8 cellular contexts compared by ENCODE assay signal in genomic region chr1:93715529-93716126, GRCh38. TPM values are rescaled to one million over a fixed set of nuclear protein-coding genes. Genes with fewer than 3 reads are reported as not detected.
DNase-seq lines count a peak whose midpoint lies in the region; ATAC-seq and TF ChIP-seq lines count a peak whose summit lies in the region.

No MANE protein-coding gene starts in this region.

- H3K79me2 ChIP-seq in OCI-LY7 (ENCODE audit: insufficient read depth, low read depth, low read length), result no peaks in the 10 kb centered on the region

- H3K27ac ChIP-seq in OCI-LY7 (ENCODE audit: low read depth, low read length, poor library complexity, severe bottlenecking), result peak overlapping the region; percentile 77
- H3K27ac ChIP-seq in right atrium auricular region, result peak overlapping the region; percentile 31 to 47
- no peak overlapping the region for H3K27ac ChIP-seq in SJCRH30

- H3K4me1 ChIP-seq in OCI-LY7 (ENCODE audit: insufficient read depth, low read length, poor library complexity, severe bottlenecking), result peaks cover 62% of the 10 kb centered on the region
- H3K4me1 ChIP-seq in right atrium auricular region, result peaks cover 0 to 17% of the 10 kb centered on the region in 2 donors
- H3K4me1 ChIP-seq in SJCRH30, result peaks cover 20% of the 10 kb centered on the region

- H3K9me2 ChIP-seq in OCI-LY7 (ENCODE audit: insufficient read depth, low read length), result no peaks in the 10 kb centered on the region

- H3K36me3 ChIP-seq in OCI-LY7 (ENCODE audit: insufficient read depth, low read length) (no peaks in the 10 kb centered on the region), right atrium auricular region (no peaks in the 10 kb centered on the region), SJCRH30 (no peaks in the 10 kb centered on the region)

- H3K27me3 ChIP-seq in right atrium auricular region, result no peaks in the 10 kb centered on the region
- H3K27me3 ChIP-seq in SJCRH30, result no peaks in the 10 kb centered on the region

- ATAC-seq in HG03039 (IDR thresholded peaks at IDR 0.05; ENCODE audit: unreplicated experiment), result peak; percentile 31

- peak overlapping the region; percentile 73 for H3K4me2 ChIP-seq in OCI-LY7 (ENCODE audit: low read length)

- DNase-seq in NCI-H748 (lab: John Stamatoyannopoulos, UW; ENCODE audit: unreplicated experiment) (peak; percentile 27), NCI-H748 treated with DMSO at 0.1 percent for 48 hours (lab: John Stamatoyannopoulos, UW) (no peak), OCI-LY7 (ENCODE audit: low spot score) (peak; percentile 78), right atrium auricular region (ENCODE audit: low spot score) (no peak), SJCRH30 (no peak), foreskin fibroblast (no peak), ureter (ENCODE audit: low spot score) (no peak)

- H3K9me3 ChIP-seq in OCI-LY7 (ENCODE audit: low read length) (no peaks in the 10 kb centered on the region), right atrium auricular region (no peaks in the 10 kb centered on the region), SJCRH30 (replicated peaks) (no peaks in the 10 kb centered on the region; the same call in 1 of the 2 replicates)

- H4K20me1 ChIP-seq in OCI-LY7 (ENCODE audit: insufficient read depth, low read length), result no peaks in the 10 kb centered on the region

- H3K4me3 ChIP-seq in OCI-LY7 (ENCODE audit: low read depth, low read length, poor library complexity, severe bottlenecking) (peak overlapping the region; percentile 37), right atrium auricular region (no peak overlapping the region), SJCRH30 (no peak overlapping the region), foreskin fibroblast (ENCODE audit: low read depth in 1 of 2, low read length in 2 of 2) (no peak overlapping the region)

- POLR2A ChIA-PET in OCI-LY7 (lab: Charles Lee), result interaction anchor here (0.6 to 25.4 kb wide), 16 partner anchors 10 to 370 kb away, joined by 3 to 497 read pairs (median 4); partner anchors contain the start of genes BCAR3 and DR1

- intact Hi-C loops in OCI-LY7 (cut with micrococcal nuclease; ENCODE audit: unreplicated experiment), result loop anchor here (5.0 kb wide), 1 partner anchor 33 kb away; the partner anchor contains the start of gene BCAR3

- H2AFZ ChIP-seq in OCI-LY7 (ENCODE audit: low read length), result peak overlapping the region; percentile 87

- BruUV-seq in OCI-LY7 (replicated peaks; lab: Mats Ljungman, UMichigan), result no TSS peak

- TF ChIP-seq CTCF in OCI-LY7 (conservative IDR thresholded peaks at IDR 0.05; ENCODE audit: low read length) (no peak), right atrium auricular region (IDR thresholded peaks at IDR 0.05) (no peak), foreskin fibroblast (IDR thresholded peaks at IDR 0.05; ENCODE audit: low read depth, low read length) (no peak)

- CTCF ChIA-PET in OCI-LY7 (lab: Charles Lee; ENCODE audit: unreplicated experiment), result interaction anchor here (0.7 to 2.5 kb wide), 5 partner anchors 10 to 35 kb away, joined by 3 to 14 read pairs (median 4); no protein-coding TSS in a partner anchor

RNA-seq across cellular contexts. Expression of gene BCAR3, which starts 34.0 kb away (rescaled TPM):
- total RNA-seq in OCI-LY7 (2014; rRNA removed; shearing (Covaris generic)), result 12.0 and 16.3 TPM in 2 replicates
- 18.8 and 24.2 TPM in 2 replicates for total RNA-seq in OCI-LY7 (2022)
- 10 to 100 TPM; 12.7 to 19.3 TPM for total RNA-seq in right atrium auricular region
- 30.0 and 30.8 TPM in 2 replicates for total RNA-seq in SJCRH30 (2014; rRNA removed; shearing (Covaris generic))
- total RNA-seq in ureter, result 26.7 TPM

Comparison
In these comparisons a context has a peak if more than half of its experiments do, and no peak if none do; other contexts are left out.
1. DNase-seq: peak in NCI-H748 (single experiment) and OCI-LY7 (single experiment); none in NCI-H748 treated with DMSO at 0.1 percent for 48 hours (single experiment), right atrium auricular region (single experiment), SJCRH30 (0 of 2), foreskin fibroblast (0 of 2) and ureter (single experiment).